ENCODE assay signal across 8 cellular contexts in the genomic region with DNA sequence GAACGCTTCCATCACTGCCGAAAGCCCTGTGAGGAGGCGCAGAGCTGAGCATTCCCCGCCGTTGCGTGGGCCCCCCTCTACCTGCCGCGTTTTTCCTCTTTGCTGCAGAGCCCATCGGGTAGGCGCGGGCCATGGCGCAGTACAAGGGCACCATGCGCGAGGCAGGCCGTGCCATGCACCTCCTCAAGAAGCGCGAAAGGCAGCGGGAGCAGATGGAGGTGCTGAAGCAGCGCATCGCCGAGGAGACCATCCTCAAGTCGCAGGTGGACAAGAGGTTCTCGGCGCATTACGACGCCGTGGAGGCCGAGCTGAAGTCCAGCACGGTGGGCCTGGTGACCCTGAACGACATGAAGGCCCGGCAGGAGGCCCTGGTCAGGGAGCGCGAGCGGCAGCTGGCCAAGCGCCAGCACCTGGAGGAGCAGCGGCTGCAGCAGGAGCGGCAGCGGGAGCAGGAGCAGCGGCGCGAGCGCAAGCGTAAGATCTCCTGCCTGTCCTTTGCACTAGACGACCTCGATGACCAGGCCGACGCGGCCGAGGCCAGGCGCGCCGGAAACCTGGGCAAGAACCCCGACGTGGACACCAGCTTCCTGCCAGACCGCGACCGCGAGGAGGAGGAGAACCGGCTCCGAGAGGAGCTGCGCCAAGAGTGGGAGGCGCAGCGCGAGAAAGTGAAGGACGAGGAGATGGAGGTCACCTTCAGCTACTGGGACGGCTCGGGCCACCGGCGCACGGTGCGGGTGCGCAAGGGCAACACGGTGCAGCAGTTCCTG. TPM values are rescaled to one million over a fixed set of nuclear protein-coding genes. Genes with fewer than 3 reads are reported as not detected.
A peak's percentile ranks its signal among the peaks of the same experiment; 100 is the strongest.
DNase-seq lines count a peak whose midpoint lies in the region; ATAC-seq, FAIRE-seq and TF ChIP-seq lines count a peak whose summit lies in the region.

No MANE protein-coding gene starts in this region.

- no peak for TF ChIP-seq POLR2A in stomach (IDR thresholded peaks at IDR 0.05)

- no peak for DNase-seq in activated CD8-positive, alpha-beta memory T cell treated with anti-CD3 and anti-CD28 coated beads, Interleukin-2, amount 10 ng/mL, durations not matched to agents 7 days and 5 days
- DNase-seq in activated CD8-positive, alpha-beta memory T cell treated with anti-CD3 and anti-CD28 coated beads, Interleukin-2, amount 50 U/mL, for 48 hours = no peak
- DNase-seq in astrocyte (ENCODE audit: low read depth) (peak; percentile 12), iris pigment epithelial cell (ENCODE audit: low read depth) (peak; percentile 9), stomach (peak; percentile 34), Kasumi-1 (lab: John Stamatoyannopoulos, UW) (no peak), NCI-H1105 treated with DMSO at 0.1 percent for 48 hours (lab: John Stamatoyannopoulos, UW) (no peak), iPS-NIHi7 (ENCODE audit: extremely low spot score) (no peak)

- peaks cover 3% of the 10 kb centered on the region for H3K79me2 ChIP-seq in astrocyte (ENCODE audit: insufficient read depth, low read length)

- H3K36me3 ChIP-seq in astrocyte (ENCODE audit: insufficient read depth, low read length) (no peaks in the 10 kb centered on the region), stomach (no peaks in the 10 kb centered on the region)

- H3K27me3 ChIP-seq in astrocyte (ENCODE audit: insufficient read depth, low read length) = no peaks in the 10 kb centered on the region
- H3K27me3 ChIP-seq in stomach = no peaks in the 10 kb centered on the region

- TF ChIP-seq EP300 in stomach (IDR thresholded peaks at IDR 0.05) = no peak

- H3K27ac Mint-ChIP-seq in activated CD8-positive, alpha-beta memory T cell treated with anti-CD3 and anti-CD28 coated beads, Interleukin-2, amount 10 ng/mL, durations not matched to agents 7 days and 5 days = peak overlapping the region; percentile 74
- peak overlapping the region; percentile 18 for H3K27ac Mint-ChIP-seq in astrocyte (ENCODE audit: unreplicated experiment)

- H3K36me3 Mint-ChIP-seq in activated CD8-positive, alpha-beta memory T cell treated with anti-CD3 and anti-CD28 coated beads, Interleukin-2, amount 10 ng/mL, durations not matched to agents 7 days and 5 days = peaks cover 5% of the 10 kb centered on the region
- no peaks in the 10 kb centered on the region for H3K36me3 Mint-ChIP-seq in astrocyte (ENCODE audit: low read depth, unreplicated experiment)

- H3K27me3 Mint-ChIP-seq in activated CD8-positive, alpha-beta memory T cell treated with anti-CD3 and anti-CD28 coated beads, Interleukin-2, amount 10 ng/mL, durations not matched to agents 7 days and 5 days = no peaks in the 10 kb centered on the region
- no peaks in the 10 kb centered on the region for H3K27me3 Mint-ChIP-seq in astrocyte (ENCODE audit: low read depth, unreplicated experiment)

- peak overlapping the region; percentile 74 for H3K4me3 Mint-ChIP-seq in activated CD8-positive, alpha-beta memory T cell treated with anti-CD3 and anti-CD28 coated beads, Interleukin-2, amount 10 ng/mL, durations not matched to agents 7 days and 5 days
- peak overlapping the region; percentile 69 for H3K4me3 Mint-ChIP-seq in astrocyte (ENCODE audit: unreplicated experiment)

- H2AFZ ChIP-seq in astrocyte (ENCODE audit: low read depth, low read length) = peak overlapping the region; percentile 90

- H3K9me3 ChIP-seq in astrocyte (ENCODE audit: insufficient read depth, low read depth, low read length) (no peaks in the 10 kb centered on the region), stomach (no peaks in the 10 kb centered on the region)

- H3K9ac ChIP-seq in astrocyte (ENCODE audit: low read length) = peak overlapping the region; percentile 73

- no peak for ATAC-seq in activated CD8-positive, alpha-beta memory T cell treated with anti-CD3 and anti-CD28 coated beads, Interleukin-2, amount 10 ng/mL, durations not matched to agents 7 days and 5 days

- WGBS in stomach, 5 donors = 59 to 72% (median 69%) methylated on average over 73 of the region's 73 CpGs

- peaks cover 7% of the 10 kb centered on the region for H3K4me1 ChIP-seq in astrocyte (ENCODE audit: insufficient read depth, low read length)
- peaks cover 0 to 37% (median 21%) of the 10 kb centered on the region in 4 donors for H3K4me1 ChIP-seq in stomach

- intact Hi-C loops in stomach (cut with DNase I; ENCODE audit: low total_unique reads) = no loop called here

- CTCF ChIA-PET in activated CD8-positive, alpha-beta memory T cell treated with anti-CD3 and anti-CD28 coated beads, Interleukin-2, amount 10 ng/mL, durations not matched to agents 7 days and 5 days (lab: Charles Lee) = interaction anchor here (0.5 to 5.2 kb wide), 24 partner anchors 8 to 306 kb away, joined by 3 to 31 read pairs (median 4); partner anchors contain the start of gene ECI2

- no peaks in the 10 kb centered on the region for H4K20me1 ChIP-seq in astrocyte (ENCODE audit: insufficient read depth, low read length)

- peak overlapping the region; percentile 88 for H3K4me2 ChIP-seq in astrocyte (ENCODE audit: low read length)

- peak overlapping the region; percentile 59 for H3K4me3 ChIP-seq in astrocyte (ENCODE audit: insufficient read depth, low read depth, low read length)
- H3K4me3 ChIP-seq in stomach = peak overlapping the region; percentile 46 to 53 (median 48)

- TF ChIP-seq CTCF in astrocyte (IDR thresholded peaks at IDR 0.05; ENCODE audit: insufficient read depth, low read depth, low read length) (no peak), stomach (IDR thresholded peaks at IDR 0.05) (no peak)

- no peaks in the 10 kb centered on the region for H3K9me3 Mint-ChIP-seq in activated CD8-positive, alpha-beta memory T cell treated with anti-CD3 and anti-CD28 coated beads, Interleukin-2, amount 10 ng/mL, durations not matched to agents 7 days and 5 days (ENCODE audit: low read depth)
- peaks cover 2% of the 10 kb centered on the region for H3K9me3 Mint-ChIP-seq in astrocyte (ENCODE audit: unreplicated experiment)

- H3K27ac ChIP-seq in astrocyte (ENCODE audit: low read depth, low read length) (no peak overlapping the region), stomach (peak overlapping the region; percentile 49 to 85 (median 76))

- no peak for FAIRE-seq in astrocyte (lab: Jason Lieb, UNC)

- H3K4me1 Mint-ChIP-seq in activated CD8-positive, alpha-beta memory T cell treated with anti-CD3 and anti-CD28 coated beads, Interleukin-2, amount 10 ng/mL, durations not matched to agents 7 days and 5 days = peaks cover 32% of the 10 kb centered on the region
- H3K4me1 Mint-ChIP-seq in astrocyte (ENCODE audit: low read depth, unreplicated experiment) = peaks cover 1% of the 10 kb centered on the region

RNA-seq across cellular contexts. Expression of gene FAM50B, which starts 0.7 kb away (rescaled TPM):
- total RNA-seq in activated CD8-positive, alpha-beta memory T cell treated with anti-CD3 and anti-CD28 coated beads, Interleukin-2, amount 10 ng/mL, durations not matched to agents 7 days and 5 days = 10 to 100 TPM in 1 of 2 experiments, 1 to 10 TPM in 1; 8.8 to 10.6 TPM
- total RNA-seq in astrocyte = 4.6 and 5.0 TPM in 2 replicates
- total RNA-seq in stomach = 10 to 100 TPM in 1 of 5 donors, 1 to 10 TPM in 3, not detected in 1; 2.0 to 10.9 (median 3.7) TPM
- polyA plus RNA-seq in stomach = 10 to 100 TPM in 2 of 3 donors, 1 to 10 TPM in 1; 7.3 to 11.8 (median 11.6) TPM

Comparison
In these comparisons a context has a peak if more than half of its experiments do, and no peak if none do; other contexts are left out.
1. DNase-seq: peak in astrocyte (single experiment), iris pigment epithelial cell (single experiment) and stomach (single experiment); none in activated CD8-positive, alpha-beta memory T cell treated with anti-CD3 and anti-CD28 coated beads, Interleukin-2, amount 10 ng/mL, durations not matched to agents 7 days and 5 days (single experiment), activated CD8-positive, alpha-beta memory T cell treated with anti-CD3 and anti-CD28 coated beads, Interleukin-2, amount 50 U/mL, for 48 hours (single experiment), Kasumi-1 (0 of 2), NCI-H1105 treated with DMSO at 0.1 percent for 48 hours (single experiment) and iPS-NIHi7 (single experiment).